ENCODE assay signal across 8 cellular contexts in the genomic region with DNA sequence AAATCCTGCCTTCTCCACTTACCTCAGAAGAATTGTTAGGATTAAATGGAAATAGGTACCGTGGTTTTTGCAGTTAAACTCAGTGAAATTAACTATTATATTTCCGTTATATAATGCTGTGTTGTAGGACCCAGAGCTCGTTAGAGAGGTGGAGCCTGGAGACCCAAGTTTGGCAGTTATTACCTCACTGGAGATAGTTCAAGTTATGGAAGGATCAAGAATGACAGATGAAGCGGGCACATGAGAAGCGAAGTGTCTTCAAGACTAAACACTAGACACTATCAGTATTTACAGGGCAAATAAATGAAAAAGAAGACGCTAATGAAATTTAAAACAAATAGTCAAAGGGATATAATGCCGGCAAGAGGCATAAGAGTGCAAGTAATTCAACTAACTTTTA. TPM values are rescaled to one million over a fixed set of nuclear protein-coding genes. Genes with fewer than 3 reads are reported as not detected.
DNase-seq lines count a peak whose midpoint lies in the region; ATAC-seq and TF ChIP-seq lines count a peak whose summit lies in the region.

No MANE protein-coding gene starts in this region.

- H3K4me3 Mint-ChIP-seq in stimulated activated effector memory CD8-positive, alpha-beta T cell treated with anti-CD3 and anti-CD28 coated beads, Interleukin-12 subunit alpha, Interleukin-12 subunit beta, amount 100 ng/mL, for 72 hours = peak overlapping the region; percentile 97

- H3K27ac ChIP-seq in VCaP (peak overlapping the region; percentile 88), hepatocyte (peak overlapping the region; percentile 94)

- TF ChIP-seq CTCF in VCaP (conservative IDR thresholded peaks at IDR 0.05) (no peak), hepatocyte (IDR thresholded peaks at IDR 0.05; ENCODE audit: poor library complexity) (no peak)

- peak overlapping the region; percentile 65 for H2AFZ ChIP-seq in hepatocyte

- H3K4me1 ChIP-seq in hepatocyte (ENCODE audit: insufficient read depth) = no peaks in the 10 kb centered on the region

- H3K9me3 ChIP-seq in hepatocyte (ENCODE audit: low read depth) = no peaks in the 10 kb centered on the region

- H3K27ac Mint-ChIP-seq in stimulated activated effector memory CD8-positive, alpha-beta T cell treated with anti-CD3 and anti-CD28 coated beads, Interleukin-12 subunit alpha, Interleukin-12 subunit beta, amount 100 ng/mL, for 72 hours = peak overlapping the region; percentile 100

- H4K20me1 ChIP-seq in hepatocyte (ENCODE audit: insufficient read depth, poor library complexity, severe bottlenecking) = no peaks in the 10 kb centered on the region

- H3K79me2 ChIP-seq in hepatocyte = peaks cover 52% of the 10 kb centered on the region

- H3K4me2 ChIP-seq in hepatocyte = peak overlapping the region; percentile 78

- H3K9me3 Mint-ChIP-seq in stimulated activated effector memory CD8-positive, alpha-beta T cell treated with anti-CD3 and anti-CD28 coated beads, Interleukin-12 subunit alpha, Interleukin-12 subunit beta, amount 100 ng/mL, for 72 hours = no peaks in the 10 kb centered on the region

- no peak for ATAC-seq in stimulated activated effector memory CD8-positive, alpha-beta T cell treated with anti-CD3 and anti-CD28 coated beads, Interleukin-12 subunit alpha, Interleukin-12 subunit beta, amount 100 ng/mL, for 72 hours
- ATAC-seq in GM19035 (IDR thresholded peaks at IDR 0.05; ENCODE audit: unreplicated experiment) (no peak), HG02852 (IDR thresholded peaks at IDR 0.05; ENCODE audit: unreplicated experiment) (no peak)

- no peaks in the 10 kb centered on the region for H3K36me3 ChIP-seq in hepatocyte (replicated peaks; ENCODE audit: insufficient read depth, low read depth)

- WGBS in hepatocyte (ENCODE audit: low lambda C conversion rate, missing lambda C conversion rate) = 18% methylated on average over 7 of the region's 7 CpGs

- peaks cover 36% of the 10 kb centered on the region for H3K4me1 Mint-ChIP-seq in stimulated activated effector memory CD8-positive, alpha-beta T cell treated with anti-CD3 and anti-CD28 coated beads, Interleukin-12 subunit alpha, Interleukin-12 subunit beta, amount 100 ng/mL, for 72 hours

- no peaks in the 10 kb centered on the region for H3K9me2 ChIP-seq in hepatocyte (replicated peaks; ENCODE audit: insufficient read depth)

- H3K36me3 Mint-ChIP-seq in stimulated activated effector memory CD8-positive, alpha-beta T cell treated with anti-CD3 and anti-CD28 coated beads, Interleukin-12 subunit alpha, Interleukin-12 subunit beta, amount 100 ng/mL, for 72 hours = peaks cover 12% of the 10 kb centered on the region

- peak overlapping the region; percentile 55 for H3K4me3 ChIP-seq in hepatocyte

- no peaks in the 10 kb centered on the region for H3K27me3 ChIP-seq in hepatocyte

- DNase-seq in DMS53 (lab: John Stamatoyannopoulos, UW) (peak; percentile 38), DMS53 treated with DMSO at 0.1 percent for 48 hours (lab: John Stamatoyannopoulos, UW; ENCODE audit: unreplicated experiment) (no peak), hepatocyte (ENCODE audit: low spot score) (no peak), NCI-H187 treated with DMSO at 0.1 percent for 48 hours (lab: John Stamatoyannopoulos, UW) (no peak)
- no peak for DNase-seq in stimulated activated effector memory CD8-positive, alpha-beta T cell treated with anti-CD3 and anti-CD28 coated beads, Interleukin-12 subunit alpha, Interleukin-12 subunit beta, amount 100 ng/mL, for 72 hours (ENCODE audit: low spot score in 2 of 2)

RNA-seq across cellular contexts. Expression of gene CWC22, which starts 0.9 kb away (rescaled TPM):
- 17.6 and 19.3 TPM in 2 replicates for total RNA-seq in hepatocyte
- polyA plus RNA-seq in hepatocyte = 14.6 and 15.7 TPM in 2 replicates
